ENCODE assay signal across 1 cellular context in genomic region chr17:62307196-62307595, GRCh38.
TF ChIP-seq lines count a peak whose summit lies in the region.

No MANE protein-coding gene starts in this region.

TF ChIP-seq in HEK293, 187 proteins besides CTCF, POLR2A, EP300 and RAD21 (continued from another document):
- TF ChIP-seq ZBTB26 (tag by site-specific recombination; optimal IDR thresholded peaks at IDR 0.05): no peak
- TF ChIP-seq ZNF549 (tag by site-specific recombination; IDR thresholded peaks at IDR 0.05): peak; percentile 26; the same call in 1 of the 2 replicates
- TF ChIP-seq GLIS2 (tag by site-specific recombination; IDR thresholded peaks at IDR 0.05): no peak
- TF ChIP-seq ZNF280D (tag by site-specific recombination; IDR thresholded peaks at IDR 0.05): no peak
- TF ChIP-seq ZNF768 (tag by site-specific recombination; IDR thresholded peaks at IDR 0.05): no peak
- TF ChIP-seq SCRT2 (tag by site-specific recombination; IDR thresholded peaks at IDR 0.05): no peak
- TF ChIP-seq FEZF1 (tag by site-specific recombination; IDR thresholded peaks at IDR 0.05): peak; percentile 71
- TF ChIP-seq WT1 (tag by site-specific recombination; IDR thresholded peaks at IDR 0.05): no peak
- no peak for TF ChIP-seq ZIC2 (tag by site-specific recombination; IDR thresholded peaks at IDR 0.05)
- TF ChIP-seq KLF8 (tag by site-specific recombination; IDR thresholded peaks at IDR 0.05): no peak
- no peak for TF ChIP-seq ZBTB49 (tag by site-specific recombination; IDR thresholded peaks at IDR 0.05; ENCODE audit: low read depth)
- TF ChIP-seq ELK4 (IDR thresholded peaks at IDR 0.05; ENCODE audit: borderline replicate concordance, low read depth, low read length): no peak
- no peak for TF ChIP-seq ZNF645 (tag by site-specific recombination; IDR thresholded peaks at IDR 0.05)
- TF ChIP-seq ZNF571 (tag by site-specific recombination; IDR thresholded peaks at IDR 0.05): no peak
- no peak for TF ChIP-seq ZNF777 (tag by site-specific recombination; IDR thresholded peaks at IDR 0.05; ENCODE audit: borderline replicate concordance)
